1 cellular context compared by ENCODE assay signal in genomic region chr5:106600803-106601202, GRCh38.
TF ChIP-seq lines count a peak whose summit lies in the region.

No MANE protein-coding gene starts in this region.

TF ChIP-seq in GM12878, 131 proteins besides CTCF, POLR2A, EP300 and RAD21 (continued from another document):
- TF ChIP-seq RUNX3 (IDR thresholded peaks at IDR 0.05; ENCODE audit: low read length), result peak; percentile 53; the same call in 1 of the 2 replicates
- no peak for TF ChIP-seq ZNF384 (IDR thresholded peaks at IDR 0.05; ENCODE audit: borderline replicate concordance, low read depth, low read length)
- TF ChIP-seq IKZF2 (IDR thresholded peaks at IDR 0.05), result 0 out of 4 replicates have a peak, but pooled peaks of 1 of the 2 experiments have one; percentile 32
- 0 out of 2 replicates have a peak, but pooled peaks have one; percentile 13 for TF ChIP-seq TBL1XR1 (IDR thresholded peaks at IDR 0.05; ENCODE audit: low read depth, low read length)
- TF ChIP-seq ETV6 (conservative IDR thresholded peaks at IDR 0.05 in 1 of 2, IDR thresholded peaks at IDR 0.05 in 1 of 2; ENCODE audit: borderline replicate concordance in 1 of 2, low read depth in 1 of 2), result no peak
- TF ChIP-seq ATF2 (IDR thresholded peaks at IDR 0.05; ENCODE audit: low read length), result 0 out of 2 replicates have a peak, but pooled peaks have one; percentile 19
